In genomic region chr9:115494958-115495690, GRCh38 we compare ENCODE assay signal across 18 cellular contexts.
DNase-seq lines count a peak whose midpoint lies in the region; ATAC-seq, FAIRE-seq and TF ChIP-seq lines count a peak whose summit lies in the region.
"Had no signal": no experiment of that assay in that cellular context is flagged by ENCODE, and none has a peak within 500 bp of the region (broad histone marks: within the 10 kb centered on the region; RNA-seq: fewer than 3 reads in every experiment).

No MANE protein-coding gene starts in this region.

- H3K4me1 ChIP-seq in HEK293 (ENCODE audit: control insufficient read depth, insufficient read depth, low read length): peaks cover 11% of the 10 kb centered on the region; the same call in 1 of the 2 replicates
- H3K4me1 ChIP-seq in stomach: peaks cover 0 to 24% (median 5%) of the 10 kb centered on the region in 4 donors
- H3K4me1 ChIP-seq in GM23248 (ENCODE audit: insufficient read depth): peaks cover 8% of the 10 kb centered on the region; the same call in 1 of the 2 replicates
- H3K4me1 ChIP-seq: colonic mucosa had no signal

- no peak for TF ChIP-seq POLR2A in stomach (IDR thresholded peaks at IDR 0.05)

- no peaks in the 10 kb centered on the region for H3K9me3 Mint-ChIP-seq in activated T-helper 17 cell treated with anti-CD3 and anti-CD28 coated beads, Interleukin-2, amount 50 U/mL, for 72 hours
- H3K9me3 Mint-ChIP-seq: stimulated activated naive CD8-positive, alpha-beta T cell treated with anti-CD3 and anti-CD28 coated beads, Interleukin-15, Interleukin-2, amounts not matched to agents 100 ng/mL and 50 ng/mL, for 24 hours had no signal

- H3K4me2 ChIP-seq in GM23248 (ENCODE audit: unreplicated experiment): no peak overlapping the region

- TF ChIP-seq EP300 in stomach (IDR thresholded peaks at IDR 0.05): no peak

- no peak for TF ChIP-seq CTCF in HEK293 (tag by site-specific recombination; IDR thresholded peaks at IDR 0.05)
- no peak for TF ChIP-seq CTCF in bronchial epithelial cell (IDR thresholded peaks at IDR 0.05; ENCODE audit: insufficient read depth, low read length, severe bottlenecking)
- no peak for TF ChIP-seq CTCF in omental fat pad (IDR thresholded peaks at IDR 0.05)
- TF ChIP-seq CTCF in stomach (IDR thresholded peaks at IDR 0.05): no peak

- DNase-seq in NCI-H510A (lab: John Stamatoyannopoulos, UW) (peak; percentile 26), bronchial epithelial cell (ENCODE audit: low read depth) (peak; percentile 79), omental fat pad (ENCODE audit: low spot score) (no peak), stomach (no peak), NCI-H187 (lab: John Stamatoyannopoulos, UW) (no peak), GM23248 (no peak)
- DNase-seq: activated CD8-positive, alpha-beta T cell treated with anti-CD3 and anti-CD28 coated beads, Interleukin-2, amount 10 ng/mL, durations not matched to agents 7 days and 5 days; amniotic stem cell; C1 segment of cervical spinal cord; colonic mucosa; glutamatergic neuron; H7; islet precursor cell; NCI-H1436 treated with DMSO at 0.1 percent for 48 hours; ovary had no signal

- ATAC-seq in omental fat pad (ENCODE audit: low FRiP score): peak; percentile 44
- ATAC-seq in activated T-helper 17 cell treated with anti-CD3 and anti-CD28 coated beads, Interleukin-2, amount 50 U/mL, for 72 hours (replicated peaks): no peak
- ATAC-seq: activated CD8-positive, alpha-beta T cell treated with anti-CD3 and anti-CD28 coated beads, Interleukin-2, amount 10 ng/mL, durations not matched to agents 7 days and 5 days had no signal

- no peaks in the 10 kb centered on the region for H3F3A ChIP-seq in GM23248 (ENCODE audit: insufficient read depth)

- no peak for FAIRE-seq in bronchial epithelial cell (lab: Jason Lieb, UNC)

- H3K27ac Mint-ChIP-seq in activated T-helper 17 cell treated with anti-CD3 and anti-CD28 coated beads, Interleukin-2, amount 50 U/mL, for 72 hours: no peak overlapping the region
- H3K27ac Mint-ChIP-seq: activated CD8-positive, alpha-beta T cell treated with anti-CD3 and anti-CD28 coated beads, Interleukin-2, amount 10 ng/mL, durations not matched to agents 7 days and 5 days; stimulated activated naive CD8-positive, alpha-beta T cell treated with anti-CD3 and anti-CD28 coated beads, Interleukin-15, Interleukin-2, amounts not matched to agents 100 ng/mL and 50 ng/mL, for 24 hours had no signal

- CTCF ChIA-PET in HEK293 (lab: Yijun Ruan, JAX): interaction anchor here (0.7 kb wide), 1 partner anchor 814 kb away, joined by 3 read pairs; no protein-coding TSS in a partner anchor

- no peak overlapping the region for H3K4me3 Mint-ChIP-seq in activated T-helper 17 cell treated with anti-CD3 and anti-CD28 coated beads, Interleukin-2, amount 50 U/mL, for 72 hours
- H3K4me3 Mint-ChIP-seq: activated CD8-positive, alpha-beta T cell treated with anti-CD3 and anti-CD28 coated beads, Interleukin-2, amount 10 ng/mL, durations not matched to agents 7 days and 5 days; stimulated activated naive CD8-positive, alpha-beta T cell treated with anti-CD3 and anti-CD28 coated beads, Interleukin-15, Interleukin-2, amounts not matched to agents 100 ng/mL and 50 ng/mL, for 24 hours had no signal

- no peaks in the 10 kb centered on the region for H3K4me1 Mint-ChIP-seq in activated T-helper 17 cell treated with anti-CD3 and anti-CD28 coated beads, Interleukin-2, amount 50 U/mL, for 72 hours

- peaks cover 34% of the 10 kb centered on the region for H3K27me3 Mint-ChIP-seq in activated T-helper 17 cell treated with anti-CD3 and anti-CD28 coated beads, Interleukin-2, amount 50 U/mL, for 72 hours

- H3K4me3 ChIP-seq in HEK293 (ENCODE audit: low read depth, low read length): no peak overlapping the region
- no peak overlapping the region for H3K4me3 ChIP-seq in bronchial epithelial cell (ENCODE audit: low read depth, low read length)
- H3K4me3 ChIP-seq in stomach: no peak overlapping the region
- no peak overlapping the region for H3K4me3 ChIP-seq in GM23248
- H3K4me3 ChIP-seq: colonic mucosa, ovary had no signal

- POLR2A ChIA-PET in HEK293 (lab: Yijun Ruan, JAX): no interaction called here

- H3K79me2 ChIP-seq in GM23248 (ENCODE audit: insufficient read depth): no peaks in the 10 kb centered on the region

- intact Hi-C loops in stomach (cut with DNase I; ENCODE audit: low total_unique reads): no loop called here

- H3K9me2 ChIP-seq in GM23248 (ENCODE audit: insufficient read depth): peaks cover 7% of the 10 kb centered on the region; the same call in 1 of the 2 replicates

- in situ Hi-C loops in GM23248 (cut with MboI): no loop called here

- WGBS in stomach, 5 donors: 10 to 19% (median 13%) methylated on average over 7 of the region's 7 CpGs
- WGBS in GM23248 (ENCODE audit: low coverage in 1 of 2, low lambda C conversion rate in 2 of 2, missing lambda C conversion rate in 2 of 2), 2 experiments: 70 to 74% methylated on average over 7 of the region's 7 CpGs

- H3K27me3 ChIP-seq in bronchial epithelial cell (ENCODE audit: control insufficient read depth, insufficient read depth, low read length) (peaks cover 2% of the 10 kb centered on the region), stomach (peaks cover 0 to 6% (median 0%) of the 10 kb centered on the region in 3 donors), GM23248 (replicated peaks; ENCODE audit: insufficient read depth) (no peaks in the 10 kb centered on the region)
- H3K27me3 ChIP-seq: colonic mucosa, ovary had no signal

- peak overlapping the region; percentile 43 for H3K27ac ChIP-seq in HEK293 (ENCODE audit: extremely low read depth, low read depth, low read length)
- H3K27ac ChIP-seq in stomach: no peak overlapping the region
- no peak overlapping the region for H3K27ac ChIP-seq in GM23248
- H3K27ac ChIP-seq: colonic mucosa, ovary had no signal

- H3K9me3 ChIP-seq in HEK293 (ENCODE audit: control insufficient read depth, insufficient read depth, low read depth, low read length) (no peaks in the 10 kb centered on the region), stomach (no peaks in the 10 kb centered on the region), GM23248 (ENCODE audit: low read depth) (no peaks in the 10 kb centered on the region)
- H3K9me3 ChIP-seq: colonic mucosa, ovary had no signal

- H3K9ac ChIP-seq in GM23248: no peak overlapping the region

- no peak overlapping the region for H2AFZ ChIP-seq in GM23248

- H3K36me3 Mint-ChIP-seq in activated T-helper 17 cell treated with anti-CD3 and anti-CD28 coated beads, Interleukin-2, amount 50 U/mL, for 72 hours (ENCODE audit: low read depth): no peaks in the 10 kb centered on the region

- H3K36me3 ChIP-seq in HEK293 (ENCODE audit: control insufficient read depth in 2 of 2, insufficient read depth in 1 of 2, low read length in 2 of 2) (no peaks in the 10 kb centered on the region), bronchial epithelial cell (ENCODE audit: control insufficient read depth, insufficient read depth, low read length) (no peaks in the 10 kb centered on the region), stomach (no peaks in the 10 kb centered on the region), GM23248 (ENCODE audit: low read depth) (no peaks in the 10 kb centered on the region)
- H3K36me3 ChIP-seq: colonic mucosa, ovary had no signal

- H4K20me1 ChIP-seq in GM23248 (ENCODE audit: insufficient read depth): no peaks in the 10 kb centered on the region

TF ChIP-seq in HEK293, 187 proteins besides CTCF, POLR2A, EP300 and RAD21 (continues in another document):
- TF ChIP-seq TCF7L2 (IDR thresholded peaks at IDR 0.05; ENCODE audit: borderline replicate concordance, low read depth, low read length) (peak; percentile 91), FEZF1 (tag by site-specific recombination; IDR thresholded peaks at IDR 0.05) (peak; percentile 52), ZNF175 (tag by site-specific recombination; IDR thresholded peaks at IDR 0.05) (no peak), ZNF843 (tag by site-specific recombination; IDR thresholded peaks at IDR 0.05) (peak; percentile 87), ZNF133 (tag by site-specific recombination; IDR thresholded peaks at IDR 0.05) (peak; percentile 58; the same call in 1 of the 2 replicates), ZBTB17 (tag by site-specific recombination; IDR thresholded peaks at IDR 0.05) (peak; percentile 50; the same call in 1 of the 2 replicates), ZNF747 (tag by site-specific recombination; IDR thresholded peaks at IDR 0.05) (no peak), ZNF837 (tag by site-specific recombination; IDR thresholded peaks at IDR 0.05) (no peak), OVOL3 (tag by site-specific recombination; IDR thresholded peaks at IDR 0.05) (peak; percentile 66; the same call in 1 of the 2 replicates), SCRT2 (tag by site-specific recombination; IDR thresholded peaks at IDR 0.05) (no peak), ZXDB (tag by site-specific recombination; IDR thresholded peaks at IDR 0.05) (peak; percentile 84), ZNF121 (tag by site-specific recombination; IDR thresholded peaks at IDR 0.05) (no peak), ZNF501 (tag by site-specific recombination; IDR thresholded peaks at IDR 0.05) (no peak), ZNF561 (tag by site-specific recombination; IDR thresholded peaks at IDR 0.05; ENCODE audit: borderline replicate concordance) (0 out of 2 replicates have a peak, but pooled peaks have one; percentile 19), ZNF48 (tag by site-specific recombination; IDR thresholded peaks at IDR 0.05) (no peak)
- TF ChIP-seq, protein P1, sequence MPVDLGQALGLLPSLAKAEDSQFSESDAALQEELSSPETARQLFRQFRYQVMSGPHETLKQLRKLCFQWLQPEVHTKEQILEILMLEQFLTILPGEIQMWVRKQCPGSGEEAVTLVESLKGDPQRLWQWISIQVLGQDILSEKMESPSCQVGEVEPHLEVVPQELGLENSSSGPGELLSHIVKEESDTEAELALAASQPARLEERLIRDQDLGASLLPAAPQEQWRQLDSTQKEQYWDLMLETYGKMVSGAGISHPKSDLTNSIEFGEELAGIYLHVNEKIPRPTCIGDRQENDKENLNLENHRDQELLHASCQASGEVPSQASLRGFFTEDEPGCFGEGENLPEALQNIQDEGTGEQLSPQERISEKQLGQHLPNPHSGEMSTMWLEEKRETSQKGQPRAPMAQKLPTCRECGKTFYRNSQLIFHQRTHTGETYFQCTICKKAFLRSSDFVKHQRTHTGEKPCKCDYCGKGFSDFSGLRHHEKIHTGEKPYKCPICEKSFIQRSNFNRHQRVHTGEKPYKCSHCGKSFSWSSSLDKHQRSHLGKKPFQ (tag by site-specific recombination; IDR thresholded peaks at IDR 0.05): 0 out of 2 replicates have a peak, but pooled peaks have one; percentile 17

Comparison
In these comparisons a context has a peak if more than half of its experiments do, and no peak if none do; other contexts are left out.
1. DNase-seq: peak in NCI-H510A (single experiment) and bronchial epithelial cell (single experiment); none in omental fat pad (single experiment), stomach (single experiment), NCI-H187 (0 of 2) and GM23248 (single experiment).